Comparison of ENCODE assay signal across 8 cellular contexts in genomic region chr12:6867407-6868210, GRCh38. TPM values are rescaled to one million over a fixed set of nuclear protein-coding genes. Genes with fewer than 3 reads are reported as not detected.
A peak's percentile ranks its signal among the peaks of the same experiment; 100 is the strongest.
DNase-seq lines count a peak whose midpoint lies in the region; ATAC-seq and TF ChIP-seq lines count a peak whose summit lies in the region.

Gene TPI1, plus strand, starts transcription at chr12:6867531. Its CDS starts 36 bp downstream, at chr12:6867567.

- peak within 1 kb of the TSS; percentile 37 for H2AFZ ChIP-seq in hepatocyte

- no peaks in the 10 kb centered on the region for H3K9me2 ChIP-seq in hepatocyte (replicated peaks; ENCODE audit: insufficient read depth)

- H4K20me1 ChIP-seq in hepatocyte (ENCODE audit: insufficient read depth, poor library complexity, severe bottlenecking): peaks cover 21% of the 10 kb centered on the region

- no peak for TF ChIP-seq CTCF in GM10266 (IDR thresholded peaks at IDR 0.05; ENCODE audit: control insufficient read depth, insufficient read depth, low read depth, missing control alignments)
- TF ChIP-seq CTCF in hepatocyte (IDR thresholded peaks at IDR 0.05; ENCODE audit: poor library complexity): no peak

- peaks cover 36% of the 10 kb centered on the region for H3K79me2 ChIP-seq in hepatocyte

- H3K27me3 ChIP-seq in hepatocyte: no peaks in the 10 kb centered on the region

- DNase-seq in GM10266 (ENCODE audit: extremely low spot score) (peak; percentile 96), HEK293T (ENCODE audit: extremely low spot score) (peak; percentile 91), NCI-H1105 (lab: John Stamatoyannopoulos, UW) (peak; percentile 78), T-helper 22 cell (ENCODE audit: low read depth) (peak; percentile 69), astrocyte of the hippocampus (ENCODE audit: low read depth, low spot score) (peak; percentile 93), hepatocyte (ENCODE audit: low spot score) (peak; percentile 94), retina (peak; percentile 86)

- peak within 1 kb of the TSS; percentile 97 for H3K27ac ChIP-seq in hepatocyte

- peaks cover 23% of the 10 kb centered on the region for H3K4me1 ChIP-seq in hepatocyte (ENCODE audit: insufficient read depth)

- no peak for ATAC-seq in GM18517 (IDR thresholded peaks at IDR 0.05; ENCODE audit: unreplicated experiment)

- CTCF ChIA-PET in HEK293T (lab: Yijun Ruan, JAX): interaction anchor here (0.6 to 2.5 kb wide), 4 partner anchors 16 to 329 kb away, joined by 3 to 26 read pairs (median 8); partner anchors contain the start of genes C1S, CDCA3 and USP5

- peak within 1 kb of the TSS; percentile 84 for H3K4me2 ChIP-seq in hepatocyte

- WGBS in hepatocyte (ENCODE audit: low lambda C conversion rate, missing lambda C conversion rate): 4% methylated on average over 39 of the region's 87 CpGs

- POLR2A ChIA-PET in HEK293T (lab: Yijun Ruan, JAX): interaction anchor here (0.6 to 12.4 kb wide), 28 partner anchors 14 to 241 kb away, joined by 3 to 214 read pairs (median 5); partner anchors contain the start of genes C12orf57, CDCA3, COPS7A and ENO2

- no peaks in the 10 kb centered on the region for H3K36me3 ChIP-seq in hepatocyte (replicated peaks; ENCODE audit: insufficient read depth, low read depth)

- H3K4me3 ChIP-seq in hepatocyte: peak within 1 kb of the TSS; percentile 94

- no peaks in the 10 kb centered on the region for H3K9me3 ChIP-seq in hepatocyte (ENCODE audit: low read depth)

TF ChIP-seq in HEK293T, 16 proteins besides CTCF, POLR2A, EP300 and RAD21:
- TF ChIP-seq ELF4 (IDR thresholded peaks at IDR 0.05): peak; percentile 71
- no peak for TF ChIP-seq FOXA1 (IDR thresholded peaks at IDR 0.05)
- TF ChIP-seq L3MBTL2 (conservative IDR thresholded peaks at IDR 0.05): no peak

RNA-seq across cellular contexts. Expression of gene TPI1, which starts in this region (rescaled TPM):
- total RNA-seq in hepatocyte: 571 and 614 TPM in 2 replicates
- polyA plus RNA-seq in hepatocyte: 891 and 918 TPM in 2 replicates
